1 cellular context compared by ENCODE assay signal in the genomic region with DNA sequence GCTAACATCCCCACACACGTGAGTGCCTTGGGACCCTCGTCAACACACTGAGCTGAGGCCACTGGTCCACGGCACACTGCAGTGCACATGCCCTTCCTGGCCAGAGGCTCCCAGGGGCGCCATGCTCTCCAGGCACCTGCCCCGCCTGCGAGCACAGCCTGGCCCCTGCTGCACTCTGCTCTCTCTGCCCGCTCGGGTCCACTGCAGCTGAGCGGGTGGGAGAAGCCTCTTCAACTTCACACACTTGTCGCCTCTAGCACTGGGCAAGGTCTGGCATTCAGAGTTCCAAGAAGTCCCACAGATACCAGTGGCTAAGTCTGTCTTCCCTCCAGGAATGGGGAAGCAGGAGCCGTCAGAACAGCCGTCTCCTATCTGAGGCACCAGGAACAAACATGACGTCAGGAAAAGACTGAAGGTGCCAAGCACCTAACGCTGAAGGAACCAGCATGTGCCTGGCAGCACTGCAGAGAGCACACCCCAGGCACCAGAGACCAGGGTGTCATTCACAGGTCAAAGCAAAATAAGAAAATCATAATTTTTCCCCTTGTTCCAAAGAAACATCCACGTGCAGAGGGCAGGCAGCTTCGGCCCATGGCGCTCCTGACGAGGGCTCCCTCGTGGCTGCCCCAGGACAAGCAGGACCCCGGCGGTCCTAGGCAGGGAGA.
TF ChIP-seq lines count a peak whose summit lies in the region.

No MANE protein-coding gene starts in this region.

TF ChIP-seq in HepG2, 621 proteins besides CTCF, POLR2A, EP300 and RAD21 (continued from another document and continues in another):
- TF ChIP-seq ZNF646 (CRISPR knock-in tag; IDR thresholded peaks at IDR 0.05) (no peak), AHR (CRISPR knock-in tag; IDR thresholded peaks at IDR 0.05) (no peak), ZNF549 (CRISPR knock-in tag; IDR thresholded peaks at IDR 0.05) (no peak), MIER3 (CRISPR knock-in tag; IDR thresholded peaks at IDR 0.05; ENCODE audit: borderline replicate concordance) (no peak), ZNF30 (CRISPR knock-in tag; IDR thresholded peaks at IDR 0.05) (no peak), ATF2 (CRISPR knock-in tag; IDR thresholded peaks at IDR 0.05) (no peak), HNRNPL (IDR thresholded peaks at IDR 0.05; ENCODE audit: low read depth, low read length) (0 out of 2 replicates have a peak, but pooled peaks have one; percentile 47), FOXO4 (CRISPR knock-in tag; conservative IDR thresholded peaks at IDR 0.05) (0 out of 2 replicates have a peak, but pooled peaks have one; percentile 15), ZBTB38 (CRISPR knock-in tag; IDR thresholded peaks at IDR 0.05) (peak; percentile 88; the same call in 1 of the 2 replicates), HOXA3 (CRISPR knock-in tag; IDR thresholded peaks at IDR 0.05) (no peak), ZBTB21 (CRISPR knock-in tag; IDR thresholded peaks at IDR 0.05) (no peak), SRSF1 (optimal IDR thresholded peaks at IDR 0.05; ENCODE audit: low read depth, low read length) (no peak), RARG (CRISPR knock-in tag; IDR thresholded peaks at IDR 0.05; ENCODE audit: low read depth) (no peak), NCOA2 (CRISPR knock-in tag; IDR thresholded peaks at IDR 0.05) (no peak), ZNF841 (CRISPR knock-in tag; IDR thresholded peaks at IDR 0.05; ENCODE audit: borderline replicate concordance) (no peak), HMG20A (CRISPR knock-in tag; IDR thresholded peaks at IDR 0.05; ENCODE audit: borderline replicate concordance) (no peak), SRSF9 (IDR thresholded peaks at IDR 0.05; ENCODE audit: borderline replicate concordance, insufficient read depth, low read depth, low read length, poor library complexity, severe bottlenecking) (no peak), XRCC5 (optimal IDR thresholded peaks at IDR 0.05; ENCODE audit: low read length) (no peak), ZNF234 (CRISPR knock-in tag; conservative IDR thresholded peaks at IDR 0.05) (no peak), MYC (CRISPR knock-in tag; IDR thresholded peaks at IDR 0.05; ENCODE audit: borderline replicate concordance) (no peak)
- TF ChIP-seq, protein P1, sequence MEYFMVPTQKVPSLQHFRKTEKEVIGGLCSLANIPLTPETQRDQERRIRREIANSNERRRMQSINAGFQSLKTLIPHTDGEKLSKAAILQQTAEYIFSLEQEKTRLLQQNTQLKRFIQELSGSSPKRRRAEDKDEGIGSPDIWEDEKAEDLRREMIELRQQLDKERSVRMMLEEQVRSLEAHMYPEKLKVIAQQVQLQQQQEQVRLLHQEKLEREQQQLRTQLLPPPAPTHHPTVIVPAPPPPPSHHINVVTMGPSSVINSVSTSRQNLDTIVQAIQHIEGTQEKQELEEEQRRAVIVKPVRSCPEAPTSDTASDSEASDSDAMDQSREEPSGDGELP (IDR thresholded peaks at IDR 0.05; ENCODE audit: borderline replicate concordance, low read depth) = no peak
- TF ChIP-seq, protein P2, sequence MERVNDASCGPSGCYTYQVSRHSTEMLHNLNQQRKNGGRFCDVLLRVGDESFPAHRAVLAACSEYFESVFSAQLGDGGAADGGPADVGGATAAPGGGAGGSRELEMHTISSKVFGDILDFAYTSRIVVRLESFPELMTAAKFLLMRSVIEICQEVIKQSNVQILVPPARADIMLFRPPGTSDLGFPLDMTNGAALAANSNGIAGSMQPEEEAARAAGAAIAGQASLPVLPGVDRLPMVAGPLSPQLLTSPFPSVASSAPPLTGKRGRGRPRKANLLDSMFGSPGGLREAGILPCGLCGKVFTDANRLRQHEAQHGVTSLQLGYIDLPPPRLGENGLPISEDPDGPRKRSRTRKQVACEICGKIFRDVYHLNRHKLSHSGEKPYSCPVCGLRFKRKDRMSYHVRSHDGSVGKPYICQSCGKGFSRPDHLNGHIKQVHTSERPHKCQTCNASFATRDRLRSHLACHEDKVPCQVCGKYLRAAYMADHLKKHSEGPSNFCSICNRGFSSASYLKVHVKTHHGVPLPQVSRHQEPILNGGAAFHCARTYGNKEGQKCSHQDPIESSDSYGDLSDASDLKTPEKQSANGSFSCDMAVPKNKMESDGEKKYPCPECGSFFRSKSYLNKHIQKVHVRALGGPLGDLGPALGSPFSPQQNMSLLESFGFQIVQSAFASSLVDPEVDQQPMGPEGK (CRISPR knock-in tag; IDR thresholded peaks at IDR 0.05) = no peak
- TF ChIP-seq, protein P3, sequence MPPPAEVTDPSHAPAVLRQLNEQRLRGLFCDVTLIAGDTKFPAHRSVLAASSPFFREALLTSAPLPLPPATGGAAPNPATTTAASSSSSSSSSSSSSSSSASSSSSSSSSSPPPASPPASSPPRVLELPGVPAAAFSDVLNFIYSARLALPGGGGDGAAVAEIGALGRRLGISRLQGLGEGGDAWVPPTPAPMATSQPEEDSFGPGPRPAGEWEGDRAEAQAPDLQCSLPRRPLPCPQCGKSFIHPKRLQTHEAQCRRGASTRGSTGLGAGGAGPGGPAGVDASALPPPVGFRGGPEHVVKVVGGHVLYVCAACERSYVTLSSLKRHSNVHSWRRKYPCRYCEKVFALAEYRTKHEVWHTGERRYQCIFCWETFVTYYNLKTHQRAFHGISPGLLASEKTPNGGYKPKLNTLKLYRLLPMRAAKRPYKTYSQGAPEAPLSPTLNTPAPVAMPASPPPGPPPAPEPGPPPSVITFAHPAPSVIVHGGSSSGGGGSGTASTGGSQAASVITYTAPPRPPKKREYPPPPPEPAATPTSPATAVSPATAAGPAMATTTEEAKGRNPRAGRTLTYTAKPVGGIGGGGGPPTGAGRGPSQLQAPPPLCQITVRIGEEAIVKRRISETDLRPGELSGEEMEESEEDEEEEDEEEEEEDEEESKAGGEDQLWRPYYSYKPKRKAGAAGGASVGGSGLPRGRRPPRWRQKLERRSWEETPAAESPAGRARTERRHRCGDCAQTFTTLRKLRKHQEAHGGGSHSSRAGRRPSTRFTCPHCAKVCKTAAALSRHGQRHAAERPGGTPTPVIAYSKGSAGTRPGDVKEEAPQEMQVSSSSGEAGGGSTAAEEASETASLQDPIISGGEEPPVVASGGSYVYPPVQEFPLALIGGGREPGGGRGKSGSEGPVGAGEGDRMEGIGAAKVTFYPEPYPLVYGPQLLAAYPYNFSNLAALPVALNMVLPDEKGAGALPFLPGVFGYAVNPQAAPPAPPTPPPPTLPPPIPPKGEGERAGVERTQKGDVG (CRISPR knock-in tag; IDR thresholded peaks at IDR 0.05; ENCODE audit: borderline replicate concordance) = peak; percentile 56; the same call in 1 of the 2 replicates
- TF ChIP-seq, protein P4, sequence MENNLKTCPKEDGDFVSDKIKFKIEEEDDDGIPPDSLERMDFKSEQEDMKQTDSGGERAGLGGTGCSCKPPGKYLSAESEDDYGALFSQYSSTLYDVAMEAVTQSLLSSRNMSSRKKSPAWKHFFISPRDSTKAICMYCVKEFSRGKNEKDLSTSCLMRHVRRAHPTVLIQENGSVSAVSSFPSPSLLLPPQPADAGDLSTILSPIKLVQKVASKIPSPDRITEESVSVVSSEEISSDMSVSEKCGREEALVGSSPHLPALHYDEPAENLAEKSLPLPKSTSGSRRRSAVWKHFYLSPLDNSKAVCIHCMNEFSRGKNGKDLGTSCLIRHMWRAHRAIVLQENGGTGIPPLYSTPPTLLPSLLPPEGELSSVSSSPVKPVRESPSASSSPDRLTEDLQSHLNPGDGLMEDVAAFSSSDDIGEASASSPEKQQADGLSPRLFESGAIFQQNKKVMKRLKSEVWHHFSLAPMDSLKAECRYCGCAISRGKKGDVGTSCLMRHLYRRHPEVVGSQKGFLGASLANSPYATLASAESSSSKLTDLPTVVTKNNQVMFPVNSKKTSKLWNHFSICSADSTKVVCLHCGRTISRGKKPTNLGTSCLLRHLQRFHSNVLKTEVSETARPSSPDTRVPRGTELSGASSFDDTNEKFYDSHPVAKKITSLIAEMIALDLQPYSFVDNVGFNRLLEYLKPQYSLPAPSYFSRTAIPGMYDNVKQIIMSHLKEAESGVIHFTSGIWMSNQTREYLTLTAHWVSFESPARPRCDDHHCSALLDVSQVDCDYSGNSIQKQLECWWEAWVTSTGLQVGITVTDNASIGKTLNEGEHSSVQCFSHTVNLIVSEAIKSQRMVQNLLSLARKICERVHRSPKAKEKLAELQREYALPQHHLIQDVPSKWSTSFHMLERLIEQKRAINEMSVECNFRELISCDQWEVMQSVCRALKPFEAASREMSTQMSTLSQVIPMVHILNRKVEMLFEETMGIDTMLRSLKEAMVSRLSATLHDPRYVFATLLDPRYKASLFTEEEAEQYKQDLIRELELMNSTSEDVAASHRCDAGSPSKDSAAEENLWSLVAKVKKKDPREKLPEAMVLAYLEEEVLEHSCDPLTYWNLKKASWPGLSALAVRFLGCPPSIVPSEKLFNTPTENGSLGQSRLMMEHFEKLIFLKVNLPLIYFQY (CRISPR knock-in tag; IDR thresholded peaks at IDR 0.05; ENCODE audit: borderline replicate concordance) = no peak
- TF ChIP-seq, protein P5, sequence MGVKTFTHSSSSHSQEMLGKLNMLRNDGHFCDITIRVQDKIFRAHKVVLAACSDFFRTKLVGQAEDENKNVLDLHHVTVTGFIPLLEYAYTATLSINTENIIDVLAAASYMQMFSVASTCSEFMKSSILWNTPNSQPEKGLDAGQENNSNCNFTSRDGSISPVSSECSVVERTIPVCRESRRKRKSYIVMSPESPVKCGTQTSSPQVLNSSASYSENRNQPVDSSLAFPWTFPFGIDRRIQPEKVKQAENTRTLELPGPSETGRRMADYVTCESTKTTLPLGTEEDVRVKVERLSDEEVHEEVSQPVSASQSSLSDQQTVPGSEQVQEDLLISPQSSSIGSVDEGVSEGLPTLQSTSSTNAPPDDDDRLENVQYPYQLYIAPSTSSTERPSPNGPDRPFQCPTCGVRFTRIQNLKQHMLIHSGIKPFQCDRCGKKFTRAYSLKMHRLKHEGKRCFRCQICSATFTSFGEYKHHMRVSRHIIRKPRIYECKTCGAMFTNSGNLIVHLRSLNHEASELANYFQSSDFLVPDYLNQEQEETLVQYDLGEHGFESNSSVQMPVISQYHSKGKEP (CRISPR knock-in tag; IDR thresholded peaks at IDR 0.05) = no peak
- TF ChIP-seq, protein P6, sequence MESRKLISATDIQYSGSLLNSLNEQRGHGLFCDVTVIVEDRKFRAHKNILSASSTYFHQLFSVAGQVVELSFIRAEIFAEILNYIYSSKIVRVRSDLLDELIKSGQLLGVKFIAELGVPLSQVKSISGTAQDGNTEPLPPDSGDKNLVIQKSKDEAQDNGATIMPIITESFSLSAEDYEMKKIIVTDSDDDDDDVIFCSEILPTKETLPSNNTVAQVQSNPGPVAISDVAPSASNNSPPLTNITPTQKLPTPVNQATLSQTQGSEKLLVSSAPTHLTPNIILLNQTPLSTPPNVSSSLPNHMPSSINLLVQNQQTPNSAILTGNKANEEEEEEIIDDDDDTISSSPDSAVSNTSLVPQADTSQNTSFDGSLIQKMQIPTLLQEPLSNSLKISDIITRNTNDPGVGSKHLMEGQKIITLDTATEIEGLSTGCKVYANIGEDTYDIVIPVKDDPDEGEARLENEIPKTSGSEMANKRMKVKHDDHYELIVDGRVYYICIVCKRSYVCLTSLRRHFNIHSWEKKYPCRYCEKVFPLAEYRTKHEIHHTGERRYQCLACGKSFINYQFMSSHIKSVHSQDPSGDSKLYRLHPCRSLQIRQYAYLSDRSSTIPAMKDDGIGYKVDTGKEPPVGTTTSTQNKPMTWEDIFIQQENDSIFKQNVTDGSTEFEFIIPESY (CRISPR knock-in tag; IDR thresholded peaks at IDR 0.05) = peak; percentile 86
